Comparison of ENCODE assay signal across 17 cellular contexts in the genomic region with DNA sequence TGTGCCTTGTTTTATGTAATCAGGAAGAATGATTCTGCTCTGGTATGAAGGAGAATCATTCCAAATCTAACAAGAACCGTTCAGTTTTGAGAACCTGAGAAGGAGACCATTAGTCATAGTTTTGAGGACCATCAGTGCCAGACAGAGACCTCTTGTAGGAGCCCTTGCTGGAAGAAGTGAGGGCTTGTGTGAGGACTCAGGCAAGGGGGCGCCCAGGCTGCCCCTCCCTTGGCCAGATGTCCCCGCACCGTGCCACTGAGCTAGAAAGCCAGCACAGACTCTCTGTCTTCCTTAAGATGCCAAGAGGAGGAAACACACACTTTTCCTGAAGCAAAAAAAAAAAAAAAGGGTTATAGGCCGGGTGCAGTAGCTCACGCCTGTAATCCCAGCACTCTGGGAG. TPM values are rescaled to one million over a fixed set of nuclear protein-coding genes. Genes with fewer than 3 reads are reported as not detected.
DNase-seq lines count a peak whose midpoint lies in the region; ATAC-seq and TF ChIP-seq lines count a peak whose summit lies in the region.
"Had no signal": no experiment of that assay in that cellular context is flagged by ENCODE, and none has a peak within 500 bp of the region (broad histone marks: within the 10 kb centered on the region; RNA-seq: fewer than 3 reads in every experiment).

No MANE protein-coding gene starts in this region.

- no peaks in the 10 kb centered on the region for H4K20me1 ChIP-seq in PC-3 (ENCODE audit: low read length)
- no peaks in the 10 kb centered on the region for H4K20me1 ChIP-seq in hepatocyte (ENCODE audit: insufficient read depth, poor library complexity, severe bottlenecking)
- H4K20me1 ChIP-seq: BLaER1 treated with 17β-estradiol and CSF1 and Interleukin-3, amounts not matched to agents 10 nM and 100 nM had no signal

- H3K36me3 Mint-ChIP-seq in stimulated activated effector memory CD8-positive, alpha-beta T cell treated with anti-CD3 and anti-CD28 coated beads, Interleukin-12 subunit alpha, Interleukin-12 subunit beta, amount 100 ng/mL, for 72 hours: no peaks in the 10 kb centered on the region

- no peaks in the 10 kb centered on the region for H3K36me3 ChIP-seq in PC-3 (ENCODE audit: low read depth, low read length)
- H3K36me3 ChIP-seq in hepatocyte (replicated peaks; ENCODE audit: insufficient read depth, low read depth): no peaks in the 10 kb centered on the region
- H3K36me3 ChIP-seq: BLaER1 treated with 17β-estradiol and CSF1 and Interleukin-3, amounts not matched to agents 10 nM and 100 nM; brain microvascular endothelial cell; Peyer's patch; stomach; WERI-Rb-1 had no signal

- H3K27ac ChIP-seq in PC-3 (ENCODE audit: low read length) (no peak overlapping the region), hepatocyte (peak overlapping the region; percentile 27)
- H3K27ac ChIP-seq: brain microvascular endothelial cell, parathyroid adenoma, Peyer's patch, stomach, WERI-Rb-1 had no signal

- no peak overlapping the region for H3K9ac ChIP-seq in PC-3 (ENCODE audit: low read length)
- H3K9ac ChIP-seq: parathyroid adenoma had no signal

- no peaks in the 10 kb centered on the region for H3K9me2 ChIP-seq in PC-3 (replicated peaks; ENCODE audit: low read length)
- H3K9me2 ChIP-seq in hepatocyte (replicated peaks; ENCODE audit: insufficient read depth): no peaks in the 10 kb centered on the region

- peaks cover 7% of the 10 kb centered on the region for H3K4me1 Mint-ChIP-seq in stimulated activated effector memory CD8-positive, alpha-beta T cell treated with anti-CD3 and anti-CD28 coated beads, Interleukin-12 subunit alpha, Interleukin-12 subunit beta, amount 100 ng/mL, for 72 hours

- H3F3A ChIP-seq in PC-3 (ENCODE audit: low read length, unreplicated experiment): no peaks in the 10 kb centered on the region

- CTCF ChIA-PET in PC-3 (lab: Charles Lee): no interaction called here

- WGBS in hepatocyte (ENCODE audit: low lambda C conversion rate, missing lambda C conversion rate): 74% methylated on average over 6 of the region's 6 CpGs

- H3K27me3 ChIP-seq in PC-3 (ENCODE audit: low read length) (no peaks in the 10 kb centered on the region), hepatocyte (no peaks in the 10 kb centered on the region)
- H3K27me3 ChIP-seq: BLaER1 treated with 17β-estradiol and CSF1 and Interleukin-3, amounts not matched to agents 10 nM and 100 nM; brain microvascular endothelial cell; Peyer's patch; stomach had no signal

- H3K9me3 ChIP-seq in PC-3 (ENCODE audit: low read length) (no peaks in the 10 kb centered on the region), hepatocyte (ENCODE audit: low read depth) (no peaks in the 10 kb centered on the region)
- H3K9me3 ChIP-seq: Peyer's patch, stomach had no signal

- POLR2A ChIA-PET in PC-3 (lab: Charles Lee; ENCODE audit: unreplicated experiment): no interaction called here

- BruUV-seq in PC-3 (replicated peaks; lab: Mats Ljungman, UMichigan): no TSS peak

- peak; percentile 32 for DNase-seq in EH (ENCODE audit: low read depth)
- no peak for DNase-seq in PC-3
- no peak for DNase-seq in hepatocyte (ENCODE audit: low spot score)
- DNase-seq in stimulated activated effector memory CD8-positive, alpha-beta T cell treated with anti-CD3 and anti-CD28 coated beads, Interleukin-12 subunit alpha, Interleukin-12 subunit beta, amount 100 ng/mL, for 72 hours (ENCODE audit: low spot score in 2 of 2): no peak
- no peak for DNase-seq in HPDE6-E6E7 (ENCODE audit: extremely low spot score)
- DNase-seq in COLO668 (lab: John Stamatoyannopoulos, UW; ENCODE audit: unreplicated experiment): no peak
- DNase-seq: activated naive CD4-positive, alpha-beta T cell treated with Interleukin-2 at 50 U/mL for 16 hours; brain microvascular endothelial cell; left cardiac atrium; NCI-H187; Peyer's patch; stomach; WERI-Rb-1 had no signal

- H3K27ac Mint-ChIP-seq in stimulated activated effector memory CD8-positive, alpha-beta T cell treated with anti-CD3 and anti-CD28 coated beads, Interleukin-12 subunit alpha, Interleukin-12 subunit beta, amount 100 ng/mL, for 72 hours: peak overlapping the region; percentile 71

- intact Hi-C loops in PC-3 (cut with micrococcal nuclease): no loop called here

- H3K79me2 ChIP-seq in PC-3 (ENCODE audit: low read length): no peaks in the 10 kb centered on the region
- H3K79me2 ChIP-seq in hepatocyte: no peaks in the 10 kb centered on the region
- H3K79me2 ChIP-seq: parathyroid adenoma had no signal

- H2AFZ ChIP-seq in PC-3 (ENCODE audit: low read length) (peak overlapping the region; percentile 46; the same call in 1 of the 2 replicates), hepatocyte (no peak overlapping the region)
- H2AFZ ChIP-seq: parathyroid adenoma had no signal

- no peak overlapping the region for H3K4me3 Mint-ChIP-seq in stimulated activated effector memory CD8-positive, alpha-beta T cell treated with anti-CD3 and anti-CD28 coated beads, Interleukin-12 subunit alpha, Interleukin-12 subunit beta, amount 100 ng/mL, for 72 hours

- H3K9me3 Mint-ChIP-seq in stimulated activated effector memory CD8-positive, alpha-beta T cell treated with anti-CD3 and anti-CD28 coated beads, Interleukin-12 subunit alpha, Interleukin-12 subunit beta, amount 100 ng/mL, for 72 hours: no peaks in the 10 kb centered on the region

- ATAC-seq in PC-3 (no peak), GM21390 (IDR thresholded peaks at IDR 0.05; ENCODE audit: unreplicated experiment) (no peak)
- ATAC-seq in stimulated activated effector memory CD8-positive, alpha-beta T cell treated with anti-CD3 and anti-CD28 coated beads, Interleukin-12 subunit alpha, Interleukin-12 subunit beta, amount 100 ng/mL, for 72 hours: peak; percentile 44
- ATAC-seq: GM12878, left cardiac atrium had no signal

- TF ChIP-seq CTCF in PC-3 (conservative IDR thresholded peaks at IDR 0.05; ENCODE audit: low read depth, low read length) (no peak), hepatocyte (IDR thresholded peaks at IDR 0.05; ENCODE audit: poor library complexity) (no peak)

- H3K4me3 ChIP-seq in PC-3 (ENCODE audit: low read length): no peak overlapping the region
- no peak overlapping the region for H3K4me3 ChIP-seq in hepatocyte
- H3K4me3 ChIP-seq: BLaER1 treated with 17β-estradiol and CSF1 and Interleukin-3, amounts not matched to agents 10 nM and 100 nM; GM12878; Peyer's patch; stomach had no signal

- H3K4me2 ChIP-seq in PC-3 (ENCODE audit: low read length): no peak overlapping the region
- H3K4me2 ChIP-seq in hepatocyte: no peak overlapping the region

- H3K4me1 ChIP-seq in PC-3 (ENCODE audit: insufficient read depth, low read length) (no peaks in the 10 kb centered on the region), hepatocyte (ENCODE audit: insufficient read depth) (no peaks in the 10 kb centered on the region)
- H3K4me1 ChIP-seq: parathyroid adenoma, Peyer's patch had no signal

RNA-seq across cellular contexts. Expression of a gene that starts 55.7 kb away (rescaled TPM):
- total RNA-seq in PC-3 (2014; rRNA removed) (18.6 and 19.9 TPM in 2 replicates), hepatocyte (69.4 and 80.2 TPM in 2 replicates)
- 32.1 and 33.5 TPM in 2 replicates for polyA plus RNA-seq in hepatocyte
